12 cellular contexts compared by ENCODE assay signal in genomic region chr5:121273818-121274433, GRCh38.
A peak's percentile ranks its signal among the peaks of the same experiment; 100 is the strongest.
DNase-seq lines count a peak whose midpoint lies in the region; ATAC-seq and TF ChIP-seq lines count a peak whose summit lies in the region.
"Had no signal": no experiment of that assay in that cellular context is flagged by ENCODE, and none has a peak within 500 bp of the region (broad histone marks: within the 10 kb centered on the region; RNA-seq: fewer than 3 reads in every experiment).

No MANE protein-coding gene starts in this region.

- no peaks in the 10 kb centered on the region for H3K79me2 ChIP-seq in mesendoderm (ENCODE audit: control insufficient read depth, insufficient read depth, low read length)

- in situ Hi-C loops in astrocyte of the spinal cord (cut with HindIII; ENCODE audit: low sequenced_read_pairs) = no loop called here

- no peaks in the 10 kb centered on the region for H3K9me3 Mint-ChIP-seq in Caco-2 (ENCODE audit: unreplicated experiment)
- H3K9me3 Mint-ChIP-seq in stimulated activated effector memory CD8-positive, alpha-beta T cell treated with anti-CD3 and anti-CD28 coated beads, Interleukin-12 subunit alpha, Interleukin-12 subunit beta, amount 100 ng/mL, for 72 hours = peaks cover 8% of the 10 kb centered on the region

- peaks cover 6% of the 10 kb centered on the region; the same call in 1 of the 2 replicates for H3K4me1 ChIP-seq in Caco-2
- no peaks in the 10 kb centered on the region for H3K4me1 ChIP-seq in mesendoderm (ENCODE audit: control insufficient read depth, low read depth, low read length)
- H3K4me1 ChIP-seq: stomach had no signal

- no peak overlapping the region for H3K4me2 ChIP-seq in mesendoderm (ENCODE audit: low read length)

- H4K8ac ChIP-seq in mesendoderm (ENCODE audit: low read depth, low read length) = no peak overlapping the region

- POLR2A ChIA-PET in Caco-2 (lab: Charles Lee) = no interaction called here

- no peak overlapping the region for H3K4me3 ChIP-seq in Caco-2 (ENCODE audit: low read depth, low read length)
- no peak overlapping the region for H3K4me3 ChIP-seq in MG63
- H3K4me3 ChIP-seq in astrocyte of the spinal cord (ENCODE audit: low read depth, low read length) = no peak overlapping the region
- no peak overlapping the region for H3K4me3 ChIP-seq in mesendoderm (ENCODE audit: low read length)
- H3K4me3 ChIP-seq: stomach had no signal

- H3K4me3 Mint-ChIP-seq in Caco-2 (ENCODE audit: unreplicated experiment) = no peak overlapping the region
- no peak overlapping the region for H3K4me3 Mint-ChIP-seq in stimulated activated effector memory CD8-positive, alpha-beta T cell treated with anti-CD3 and anti-CD28 coated beads, Interleukin-12 subunit alpha, Interleukin-12 subunit beta, amount 100 ng/mL, for 72 hours
- H3K4me3 Mint-ChIP-seq: activated CD8-positive, alpha-beta T cell treated with anti-CD3 and anti-CD28 coated beads for 36 hours had no signal

- no peaks in the 10 kb centered on the region for H3K27me3 Mint-ChIP-seq in Caco-2 (ENCODE audit: insufficient read depth, unreplicated experiment)
- H3K27me3 Mint-ChIP-seq: activated CD8-positive, alpha-beta T cell treated with anti-CD3 and anti-CD28 coated beads for 36 hours had no signal

- no peak overlapping the region for H4K5ac ChIP-seq in mesendoderm (ENCODE audit: low read length)

- no peak overlapping the region for H2BK120ac ChIP-seq in mesendoderm (ENCODE audit: low read depth, low read length)

- no peak for ATAC-seq in stimulated activated effector memory CD8-positive, alpha-beta T cell treated with anti-CD3 and anti-CD28 coated beads, Interleukin-12 subunit alpha, Interleukin-12 subunit beta, amount 100 ng/mL, for 72 hours
- no peak for ATAC-seq in HG02970 (IDR thresholded peaks at IDR 0.05; ENCODE audit: low FRiP score, unreplicated experiment)
- ATAC-seq: activated CD8-positive, alpha-beta T cell treated with anti-CD3 and anti-CD28 coated beads for 36 hours had no signal

- no peak overlapping the region for H3K27ac ChIP-seq in mesendoderm (ENCODE audit: low read depth, low read length)
- H3K27ac ChIP-seq: neutrophil, stomach had no signal

- no peak overlapping the region for H3K23ac ChIP-seq in mesendoderm (ENCODE audit: low read length)

- no peaks in the 10 kb centered on the region for H3K79me1 ChIP-seq in mesendoderm (ENCODE audit: low read length)

- H3K18ac ChIP-seq in mesendoderm (ENCODE audit: low read length) = no peak overlapping the region

- H3K9ac ChIP-seq in mesendoderm (ENCODE audit: low read length) = no peak overlapping the region

- no peak overlapping the region for H3K56ac ChIP-seq in mesendoderm (ENCODE audit: low read length)

- H3K27ac Mint-ChIP-seq in Caco-2 (ENCODE audit: unreplicated experiment) = no peak overlapping the region
- H3K27ac Mint-ChIP-seq in stimulated activated effector memory CD8-positive, alpha-beta T cell treated with anti-CD3 and anti-CD28 coated beads, Interleukin-12 subunit alpha, Interleukin-12 subunit beta, amount 100 ng/mL, for 72 hours = no peak overlapping the region
- H3K27ac Mint-ChIP-seq: activated CD8-positive, alpha-beta T cell treated with anti-CD3 and anti-CD28 coated beads for 36 hours had no signal

- no peak overlapping the region for H2AK5ac ChIP-seq in mesendoderm (ENCODE audit: low read length)

- DNase-seq in Caco-2 = peak; percentile 14 to 48
- DNase-seq in MG63 = peak; percentile 82
- DNase-seq in astrocyte of the spinal cord (ENCODE audit: low read depth, low spot score) = peak; percentile 78
- peak; percentile 59 for DNase-seq in mesendoderm
- no peak for DNase-seq in germinal center (ENCODE audit: low spot score)
- DNase-seq in stimulated activated effector memory CD8-positive, alpha-beta T cell treated with anti-CD3 and anti-CD28 coated beads, Interleukin-12 subunit alpha, Interleukin-12 subunit beta, amount 100 ng/mL, for 72 hours (ENCODE audit: low spot score in 2 of 2) = no peak
- no peak for DNase-seq in T-helper 1 cell
- DNase-seq: activated CD8-positive, alpha-beta T cell treated with anti-CD3 and anti-CD28 coated beads for 36 hours; NCI-H1694; stomach had no signal

- H2BK5ac ChIP-seq in mesendoderm (ENCODE audit: low read length) = no peak overlapping the region

- intact Hi-C loops in Caco-2 (cut with micrococcal nuclease; ENCODE audit: unreplicated experiment) = no loop called here

- no peak for TF ChIP-seq CTCF in Caco-2 (IDR thresholded peaks at IDR 0.05; ENCODE audit: insufficient read depth in 1 of 2, low read depth in 1 of 2, low read length in 1 of 2, severe bottlenecking in 1 of 2, unreplicated experiment in 1 of 2)
- no peak for TF ChIP-seq CTCF in astrocyte of the spinal cord (IDR thresholded peaks at IDR 0.05; ENCODE audit: low read depth, low read length)

- H3K36me3 ChIP-seq in Caco-2 (ENCODE audit: control insufficient read depth, insufficient read depth, low read length) (no peaks in the 10 kb centered on the region), MG63 (no peaks in the 10 kb centered on the region), mesendoderm (ENCODE audit: control insufficient read depth, insufficient read depth, low read length) (no peaks in the 10 kb centered on the region)
- H3K36me3 ChIP-seq: neutrophil, stomach had no signal

- H3K27me3 ChIP-seq in Caco-2 (replicated peaks; ENCODE audit: control insufficient read depth, insufficient read depth, low read length) (no peaks in the 10 kb centered on the region), MG63 (no peaks in the 10 kb centered on the region), mesendoderm (ENCODE audit: insufficient read depth, low read length, poor library complexity) (no peaks in the 10 kb centered on the region)
- H3K27me3 ChIP-seq: neutrophil, stomach had no signal

- CTCF ChIA-PET in Caco-2 (lab: Charles Lee) = no interaction called here

- no peak overlapping the region for H3K4ac ChIP-seq in mesendoderm (ENCODE audit: low read depth, low read length)

- no peak overlapping the region for H2BK15ac ChIP-seq in mesendoderm (replicated peaks; ENCODE audit: low read depth)

- no peaks in the 10 kb centered on the region for H3K9me3 ChIP-seq in Caco-2
- no peaks in the 10 kb centered on the region for H3K9me3 ChIP-seq in MG63
- H3K9me3 ChIP-seq: neutrophil had no signal

- no TSS peak for BruUV-seq in Caco-2 (replicated peaks; lab: Mats Ljungman, UMichigan)

- no CpG with 5 or more reads among the region's 2 CpGs for WGBS in mesendoderm (ENCODE audit: extremely low coverage, insufficient coverage, low lambda C conversion rate)

- H3K4me1 Mint-ChIP-seq in Caco-2 (ENCODE audit: low read depth, unreplicated experiment) = peaks cover 6% of the 10 kb centered on the region
- H3K4me1 Mint-ChIP-seq in stimulated activated effector memory CD8-positive, alpha-beta T cell treated with anti-CD3 and anti-CD28 coated beads, Interleukin-12 subunit alpha, Interleukin-12 subunit beta, amount 100 ng/mL, for 72 hours = no peaks in the 10 kb centered on the region

- no peaks in the 10 kb centered on the region for H3K36me3 Mint-ChIP-seq in Caco-2 (ENCODE audit: insufficient read depth, unreplicated experiment)
- H3K36me3 Mint-ChIP-seq in stimulated activated effector memory CD8-positive, alpha-beta T cell treated with anti-CD3 and anti-CD28 coated beads, Interleukin-12 subunit alpha, Interleukin-12 subunit beta, amount 100 ng/mL, for 72 hours = no peaks in the 10 kb centered on the region

Comparison
In these comparisons a context has a peak if more than half of its experiments do, and no peak if none do; other contexts are left out.
1. DNase-seq: peak in Caco-2 (2 of 2), MG63 (single experiment), astrocyte of the spinal cord (single experiment) and mesendoderm (single experiment); none in germinal center (single experiment), stimulated activated effector memory CD8-positive, alpha-beta T cell treated with anti-CD3 and anti-CD28 coated beads, Interleukin-12 subunit alpha, Interleukin-12 subunit beta, amount 100 ng/mL, for 72 hours (0 of 2) and T-helper 1 cell (0 of 5).